ENCODE assay signal across 8 cellular contexts in genomic region chr1:165392634-165393571, GRCh38. TPM values are rescaled to one million over a fixed set of nuclear protein-coding genes. Genes with fewer than 3 reads are reported as not detected.
A peak's percentile ranks its signal among the peaks of the same experiment; 100 is the strongest.
DNase-seq lines count a peak whose midpoint lies in the region; ATAC-seq and TF ChIP-seq lines count a peak whose summit lies in the region.

No MANE protein-coding gene starts in this region.

- intact Hi-C loops in colonic mucosa (cut with DNase I) = loop anchor here (5.0 kb wide), 1 partner anchor 524 kb away; no protein-coding TSS in a partner anchor
- intact Hi-C loops in right lobe of liver (cut with DNase I) = loop anchor here in 1 of 2 donors (10.0 kb wide), 1 partner anchor 202 kb away; no protein-coding TSS in a partner anchor

- TF ChIP-seq CTCF in colonic mucosa (IDR thresholded peaks at IDR 0.05) = peak; percentile 95
- peak; percentile 78 to 93 (median 92) for TF ChIP-seq CTCF in right lobe of liver (IDR thresholded peaks at IDR 0.05)

- H3K27ac ChIP-seq in colonic mucosa = no peak overlapping the region
- no peak overlapping the region for H3K27ac ChIP-seq in right lobe of liver

- no peak overlapping the region for H3K9ac ChIP-seq in colonic mucosa (ENCODE audit: low read depth in 2 of 2, low read length in 2 of 2)

- H3K36me3 ChIP-seq in colonic mucosa (no peaks in the 10 kb centered on the region), right lobe of liver (no peaks in the 10 kb centered on the region)

- WGBS in right lobe of liver (ENCODE audit: insufficient coverage, low coverage, low lambda C conversion rate, missing lambda C conversion rate) = 12% methylated on average over 19 of the region's 19 CpGs

- H3K4me1 ChIP-seq in colonic mucosa = no peaks in the 10 kb centered on the region
- H3K4me1 ChIP-seq in right lobe of liver = no peaks in the 10 kb centered on the region

- peak in 12 of 14 donors; percentile 18 to 75 (median 50) for DNase-seq in C1 segment of cervical spinal cord (lab: John Stamatoyannopoulos, UW)
- peak; percentile 95 for DNase-seq in GM19240 (ENCODE audit: insufficient read length, low spot score)
- DNase-seq in NCI-H446 treated with DMSO at 0.1 percent for 48 hours (lab: John Stamatoyannopoulos, UW) = peak; percentile 43
- DNase-seq in activated CD4-positive, alpha-beta T cell treated with anti-CD3 and anti-CD28 coated beads for 4 hours = peak; percentile 84 to 87
- DNase-seq in colonic mucosa = peak; percentile 76
- DNase-seq in right lobe of liver = peak; percentile 69 to 75 (median 71)
- DNase-seq in stimulated activated CD4-positive, alpha-beta T cell treated with anti-CD3 and anti-CD28 coated beads, TNF-alpha, amount 100 ng/mL, for 1 hour (ENCODE audit: low read depth in 3 of 3, low spot score in 1 of 3) = peak; percentile 70 to 84 (median 80)

- no peaks in the 10 kb centered on the region for H3K27me3 ChIP-seq in colonic mucosa
- no peaks in the 10 kb centered on the region for H3K27me3 ChIP-seq in right lobe of liver

- H3K4me3 ChIP-seq in colonic mucosa (no peak overlapping the region), right lobe of liver (no peak overlapping the region)

- H3K9me3 ChIP-seq in colonic mucosa (no peaks in the 10 kb centered on the region), right lobe of liver (no peaks in the 10 kb centered on the region)

- TF ChIP-seq POLR2A in right lobe of liver (IDR thresholded peaks at IDR 0.05) = no peak

- peak; percentile 98 for ATAC-seq in HG03432 (IDR thresholded peaks at IDR 0.05; ENCODE audit: unreplicated experiment)
- peak; percentile 95 to 99 (median 96) for ATAC-seq in right lobe of liver

RNA-seq across cellular contexts. Expression of gene LMX1A, which starts 36.4 kb away (rescaled TPM):
- total RNA-seq in colonic mucosa = under 1 TPM; 0.22 to 0.64 TPM
- under 1 TPM in 1 of 6 experiments, not detected in 5; 0.14 TPM for total RNA-seq in right lobe of liver

RNA-seq across cellular contexts. Expression of gene RXRG, which starts 52.0 kb away (rescaled TPM):
- total RNA-seq in colonic mucosa = under 1 TPM; 0.20 to 0.74 TPM
- total RNA-seq in right lobe of liver = under 1 TPM in 2 of 6 experiments, not detected in 4; 0.26 to 0.32 TPM

Comparison
In these comparisons a context has a peak if more than half of its experiments do, and no peak if none do; other contexts are left out.
1. DNase-seq: peak in every context shown above with its lines; median percentile 95 in GM19240; 86 in activated CD4-positive, alpha-beta T cell treated with anti-CD3 and anti-CD28 coated beads for 4 hours; 80 in stimulated activated CD4-positive, alpha-beta T cell treated with anti-CD3 and anti-CD28 coated beads, TNF-alpha, amount 100 ng/mL, for 1 hour; 76 in colonic mucosa; 71 in right lobe of liver; 50 in C1 segment of cervical spinal cord; 43 in NCI-H446 treated with DMSO at 0.1 percent for 48 hours.